In the genomic region with DNA sequence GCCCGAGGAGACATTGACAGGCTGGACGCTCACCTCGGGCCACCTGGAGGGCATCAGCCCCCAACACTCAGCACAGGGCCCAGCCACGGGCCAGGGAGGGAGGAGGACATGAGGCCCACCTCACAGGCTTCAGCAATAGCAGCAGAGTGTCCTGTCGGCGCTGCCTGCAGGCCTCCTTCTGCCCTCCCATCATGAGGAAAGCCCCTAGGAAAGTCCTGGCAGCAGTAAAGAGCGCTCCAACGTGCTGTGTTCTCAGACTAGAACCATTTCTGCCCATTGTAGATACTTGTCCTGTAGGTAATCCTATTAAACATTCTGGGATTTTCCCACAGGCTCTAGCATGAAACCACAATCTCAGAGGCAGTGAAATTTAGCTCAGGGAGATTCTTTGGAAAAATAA, we compare ENCODE assay signal across 20 cellular contexts.
"Had no signal": no experiment of that assay in that cellular context is flagged by ENCODE, and none has a peak within 500 bp of the region (broad histone marks: within the 10 kb centered on the region; RNA-seq: fewer than 3 reads in every experiment).

No MANE protein-coding gene starts in this region.

- H3K4me3 ChIP-seq: body of pancreas, hepatocyte, neural progenitor cell, ovary, sigmoid colon, thoracic aorta, upper lobe of left lung had no signal

- ATAC-seq: activated CD8-positive, alpha-beta T cell treated with anti-CD3 and anti-CD28 coated beads for 36 hours; foreskin keratinocyte had no signal

- H3K27ac ChIP-seq: body of pancreas, epithelial cell of prostate, foreskin keratinocyte, hepatocyte, neural progenitor cell, ovary, sigmoid colon, thoracic aorta, upper lobe of left lung had no signal

- H3K4me1 ChIP-seq: foreskin keratinocyte had no signal

- H3K27me3 ChIP-seq: body of pancreas, dorsolateral prefrontal cortex, hepatocyte, neural progenitor cell, ovary, sigmoid colon, upper lobe of left lung had no signal

- DNase-seq: activated CD4-positive, alpha-beta T cell treated with anti-CD3 and anti-CD28 coated beads, Interleukin-2, amount 10 ng/mL, durations not matched to agents 24 days and 14 days; activated CD8-positive, alpha-beta T cell treated with anti-CD3 and anti-CD28 coated beads for 36 hours; activated naive CD4-positive, alpha-beta T cell treated with Interleukin-2 at 50 U/mL for 16 hours; activated naive CD8-positive, alpha-beta T cell treated with anti-CD3 and anti-CD28 coated beads, Interleukin-2, amount 10 ng/mL, durations not matched to agents 7 days and 5 days; activated T-cell treated with anti-CD3 and anti-CD28 coated beads, Interleukin-2, amount 50 U/mL, for 24 hours; amygdala; caudate nucleus; dorsolateral prefrontal cortex; foreskin keratinocyte; naive thymus-derived CD4-positive, alpha-beta T cell; ovary; sigmoid colon; stimulated activated CD4-positive, alpha-beta T cell treated with anti-CD3 and anti-CD28 coated beads, Interleukin-4, amount 100 ng/mL, for 24 hours; T-helper 9 cell had no signal

- H3K9me3 ChIP-seq: body of pancreas, ovary, sigmoid colon, thoracic aorta, upper lobe of left lung had no signal

- H3K36me3 ChIP-seq: neural progenitor cell, ovary, sigmoid colon, thoracic aorta, upper lobe of left lung had no signal
